ENCODE assay signal across 15 cellular contexts in genomic region chr4:103994059-103994458, GRCh38.
DNase-seq lines count a peak whose midpoint lies in the region; ATAC-seq and TF ChIP-seq lines count a peak whose summit lies in the region.
"Had no signal": no experiment of that assay in that cellular context is flagged by ENCODE, and none has a peak within 500 bp of the region (broad histone marks: within the 10 kb centered on the region; RNA-seq: fewer than 3 reads in every experiment).

No MANE protein-coding gene starts in this region.

- no peaks in the 10 kb centered on the region for H3K27me3 Mint-ChIP-seq in CD14-positive monocyte (ENCODE audit: low read depth in 3 of 3)
- H3K27me3 Mint-ChIP-seq in activated T-helper 1 cell treated with anti-CD3 and anti-CD28 coated beads, Interleukin-12 subunit alpha, Interleukin-12 subunit beta, Interleukin-2, Interleukin-4 antibody, amounts not matched to agents 30 ng/mL and 10 ng/mL and 1 ng/mL, durations not matched to agents 14 hours and 24 hours and 36 hours (ENCODE audit: insufficient read depth), result no peaks in the 10 kb centered on the region
- H3K27me3 Mint-ChIP-seq: naive thymus-derived CD4-positive, alpha-beta T cell had no signal

- H3K4me2 ChIP-seq in OCI-LY7 (ENCODE audit: low read length), result no peak overlapping the region
- H3K4me2 ChIP-seq: BLaER1 had no signal

- H3K4me3 Mint-ChIP-seq in CD14-positive monocyte, result no peak overlapping the region
- H3K4me3 Mint-ChIP-seq in activated T-helper 1 cell treated with anti-CD3 and anti-CD28 coated beads, Interleukin-12 subunit alpha, Interleukin-12 subunit beta, Interleukin-2, Interleukin-4 antibody, amounts not matched to agents 30 ng/mL and 10 ng/mL and 1 ng/mL, durations not matched to agents 14 hours and 24 hours and 36 hours, result no peak overlapping the region
- H3K4me3 Mint-ChIP-seq: naive thymus-derived CD4-positive, alpha-beta T cell had no signal

- H3K9me2 ChIP-seq in OCI-LY7 (ENCODE audit: insufficient read depth, low read length), result no peaks in the 10 kb centered on the region

- H3K27ac ChIP-seq in OCI-LY7 (ENCODE audit: low read depth, low read length, poor library complexity, severe bottlenecking), result no peak overlapping the region
- H3K27ac ChIP-seq: BLaER1, stomach had no signal

- in situ Hi-C loops in GM13977 (cut with MboI; ENCODE audit: low pct_unique_long_range_greater_than_20kb, low sequenced_read_pairs, unreplicated experiment), result no loop called here

- H3K4me1 ChIP-seq in OCI-LY7 (ENCODE audit: insufficient read depth, low read length, poor library complexity, severe bottlenecking), result no peaks in the 10 kb centered on the region
- H3K4me1 ChIP-seq: BLaER1 had no signal

- H3K36me3 Mint-ChIP-seq in CD14-positive monocyte, result no peaks in the 10 kb centered on the region
- H3K36me3 Mint-ChIP-seq in activated T-helper 1 cell treated with anti-CD3 and anti-CD28 coated beads, Interleukin-12 subunit alpha, Interleukin-12 subunit beta, Interleukin-2, Interleukin-4 antibody, amounts not matched to agents 30 ng/mL and 10 ng/mL and 1 ng/mL, durations not matched to agents 14 hours and 24 hours and 36 hours (ENCODE audit: low read depth), result no peaks in the 10 kb centered on the region
- H3K36me3 Mint-ChIP-seq: naive thymus-derived CD4-positive, alpha-beta T cell had no signal

- H3K9me3 Mint-ChIP-seq in CD14-positive monocyte, result peaks cover 4 to 15% (median 9%) of the 10 kb centered on the region in 7 donors
- H3K9me3 Mint-ChIP-seq in activated T-helper 1 cell treated with anti-CD3 and anti-CD28 coated beads, Interleukin-12 subunit alpha, Interleukin-12 subunit beta, Interleukin-2, Interleukin-4 antibody, amounts not matched to agents 30 ng/mL and 10 ng/mL and 1 ng/mL, durations not matched to agents 14 hours and 24 hours and 36 hours, result peaks cover 18% of the 10 kb centered on the region

- no peaks in the 10 kb centered on the region for H3K79me2 ChIP-seq in OCI-LY7 (ENCODE audit: insufficient read depth, low read depth, low read length)

- H2AFZ ChIP-seq in OCI-LY7 (ENCODE audit: low read length), result no peak overlapping the region

- H3K36me3 ChIP-seq in OCI-LY7 (ENCODE audit: insufficient read depth, low read length), result no peaks in the 10 kb centered on the region
- H3K36me3 ChIP-seq: BLaER1, stomach had no signal

- ATAC-seq in HG02588 (IDR thresholded peaks at IDR 0.05; ENCODE audit: unreplicated experiment), result no peak
- ATAC-seq: naive thymus-derived CD4-positive, alpha-beta T cell had no signal

- no peaks in the 10 kb centered on the region for H4K20me1 ChIP-seq in OCI-LY7 (ENCODE audit: insufficient read depth, low read length)
- H4K20me1 ChIP-seq: BLaER1 had no signal

- intact Hi-C loops in OCI-LY7 (cut with micrococcal nuclease; ENCODE audit: unreplicated experiment) (no loop called here), CD14-positive monocyte (cut with micrococcal nuclease) (no loop called here)
- intact Hi-C loops in activated T-helper 1 cell treated with anti-CD3 and anti-CD28 coated beads, Interleukin-12 subunit alpha, Interleukin-12 subunit beta, Interleukin-2, Interleukin-4 antibody, amounts not matched to agents 30 ng/mL and 10 ng/mL and 1 ng/mL, durations not matched to agents 14 hours and 24 hours and 36 hours (cut with micrococcal nuclease), result no loop called here

- no peaks in the 10 kb centered on the region for H3K4me1 Mint-ChIP-seq in CD14-positive monocyte
- no peaks in the 10 kb centered on the region for H3K4me1 Mint-ChIP-seq in activated T-helper 1 cell treated with anti-CD3 and anti-CD28 coated beads, Interleukin-12 subunit alpha, Interleukin-12 subunit beta, Interleukin-2, Interleukin-4 antibody, amounts not matched to agents 30 ng/mL and 10 ng/mL and 1 ng/mL, durations not matched to agents 14 hours and 24 hours and 36 hours (ENCODE audit: low read depth)
- H3K4me1 Mint-ChIP-seq: naive thymus-derived CD4-positive, alpha-beta T cell had no signal

- CTCF ChIA-PET in OCI-LY7 (lab: Charles Lee; ENCODE audit: unreplicated experiment), result no interaction called here

- DNase-seq in A172 (ENCODE audit: low spot score), result peak; percentile 30
- DNase-seq in GM13977 (ENCODE audit: low spot score), result no peak
- DNase-seq in OCI-LY7 (ENCODE audit: low spot score), result no peak
- peak; percentile 41 for DNase-seq in fibroblast of mammary gland (ENCODE audit: low read depth)
- DNase-seq in CD14-positive monocyte (ENCODE audit: low spot score), result no peak
- no peak for DNase-seq in activated T-helper 1 cell treated with anti-CD3 and anti-CD28 coated beads, Interleukin-12 subunit alpha, Interleukin-12 subunit beta, Interleukin-2, Interleukin-4 antibody, amounts not matched to agents 30 ng/mL and 10 ng/mL and 1 ng/mL, durations not matched to agents 14 hours and 24 hours and 36 hours (ENCODE audit: low spot score)
- DNase-seq in activated CD4-positive, CD25-positive, alpha-beta regulatory T cell (lab: John Stamatoyannopoulos, UW), result no peak
- DNase-seq: activated gamma-delta T cell treated with Interleukin-2 at 50 U/mL for 16 hours; hippocampal formation; KBM-7; naive thymus-derived CD4-positive, alpha-beta T cell; stimulated activated CD4-positive, alpha-beta T cell treated with anti-CD3 and anti-CD28 coated beads, Interleukin-1b, Interleukin-23, amount 100 ng/mL, for 48 hours; stomach had no signal

- no peak overlapping the region for H3K27ac Mint-ChIP-seq in CD14-positive monocyte
- no peak overlapping the region for H3K27ac Mint-ChIP-seq in activated T-helper 1 cell treated with anti-CD3 and anti-CD28 coated beads, Interleukin-12 subunit alpha, Interleukin-12 subunit beta, Interleukin-2, Interleukin-4 antibody, amounts not matched to agents 30 ng/mL and 10 ng/mL and 1 ng/mL, durations not matched to agents 14 hours and 24 hours and 36 hours
- H3K27ac Mint-ChIP-seq: naive thymus-derived CD4-positive, alpha-beta T cell had no signal

- H3K4me3 ChIP-seq in OCI-LY7 (ENCODE audit: low read depth, low read length, poor library complexity, severe bottlenecking) (no peak overlapping the region), fibroblast of mammary gland (ENCODE audit: control insufficient read depth, low read depth, low read length) (no peak overlapping the region)
- H3K4me3 ChIP-seq: BLaER1, stomach had no signal

- peak; percentile 26 for TF ChIP-seq CTCF in GM13977 (IDR thresholded peaks at IDR 0.05; ENCODE audit: extremely low read depth, insufficient read depth, missing control alignments)
- peak; percentile 51 for TF ChIP-seq CTCF in OCI-LY7 (conservative IDR thresholded peaks at IDR 0.05; ENCODE audit: low read length)
- TF ChIP-seq CTCF in fibroblast of mammary gland (conservative IDR thresholded peaks at IDR 0.05; ENCODE audit: control insufficient read depth, insufficient read depth, low read depth, low read length), result peak; percentile 21
- no peak for TF ChIP-seq CTCF in CD14-positive monocyte (IDR thresholded peaks at IDR 0.05)

- no TSS peak for BruUV-seq in OCI-LY7 (replicated peaks; lab: Mats Ljungman, UMichigan)

- POLR2A ChIA-PET in OCI-LY7 (lab: Charles Lee), result interaction anchor here (0.7 kb wide), 1 partner anchor 771 kb away, joined by 3 read pairs; no protein-coding TSS in a partner anchor

- no peaks in the 10 kb centered on the region for H3K9me3 ChIP-seq in OCI-LY7 (ENCODE audit: low read length)

Comparison
In these comparisons a context has a peak if more than half of its experiments do, and no peak if none do; other contexts are left out.
1. DNase-seq: peak in A172 (single experiment) and fibroblast of mammary gland (single experiment); none in GM13977 (single experiment), OCI-LY7 (single experiment), CD14-positive monocyte (single experiment), activated T-helper 1 cell treated with anti-CD3 and anti-CD28 coated beads, Interleukin-12 subunit alpha, Interleukin-12 subunit beta, Interleukin-2, Interleukin-4 antibody, amounts not matched to agents 30 ng/mL and 10 ng/mL and 1 ng/mL, durations not matched to agents 14 hours and 24 hours and 36 hours (single experiment) and activated CD4-positive, CD25-positive, alpha-beta regulatory T cell (0 of 4).